Comparison of ENCODE assay signal across 16 cellular contexts in genomic region chr3:45065373-45065720, GRCh38. TPM values are rescaled to one million over a fixed set of nuclear protein-coding genes. Genes with fewer than 3 reads are reported as not detected.
A peak's percentile ranks its signal among the peaks of the same experiment; 100 is the strongest.
DNase-seq lines count a peak whose midpoint lies in the region; ATAC-seq and TF ChIP-seq lines count a peak whose summit lies in the region.
"Had no signal": no experiment of that assay in that cellular context is flagged by ENCODE, and none has a peak within 500 bp of the region (broad histone marks: within the 10 kb centered on the region; RNA-seq: fewer than 3 reads in every experiment).

No MANE protein-coding gene starts in this region.

- TF ChIP-seq CTCF in SK-N-SH (IDR thresholded peaks at IDR 0.05): no peak
- TF ChIP-seq CTCF in smooth muscle cell (IDR thresholded peaks at IDR 0.05; ENCODE audit: borderline replicate concordance, insufficient read depth, poor library complexity, severe bottlenecking): no peak

- H3K36me3 Mint-ChIP-seq in activated T-cell treated with anti-CD3 and anti-CD28 coated beads, Interleukin-2, amount 50 U/mL, for 72 hours (ENCODE audit: insufficient read depth in 2 of 2): no peaks in the 10 kb centered on the region

- H2AFZ ChIP-seq in SK-N-SH (ENCODE audit: low read depth) (no peak overlapping the region), smooth muscle cell (ENCODE audit: low read depth) (no peak overlapping the region)

- peaks cover 16% of the 10 kb centered on the region for H3F3A ChIP-seq in SK-N-SH (replicated peaks; ENCODE audit: insufficient read depth)
- H3F3A ChIP-seq in smooth muscle cell (ENCODE audit: low read depth): no peaks in the 10 kb centered on the region

- no peak overlapping the region for H3K9ac ChIP-seq in SK-N-SH
- H3K9ac ChIP-seq in smooth muscle cell (ENCODE audit: low read depth): no peak overlapping the region

- H3K4me2 ChIP-seq in SK-N-SH (peak overlapping the region; percentile 68; the same call in 1 of the 2 replicates), smooth muscle cell (no peak overlapping the region)

- H3K27me3 Mint-ChIP-seq in activated T-cell treated with anti-CD3 and anti-CD28 coated beads, Interleukin-2, amount 50 U/mL, for 72 hours (ENCODE audit: low read depth): peaks cover 8% of the 10 kb centered on the region

- CTCF ChIA-PET in SK-N-SH (lab: Yijun Ruan, JAX): interaction anchor here (1.9 kb wide), 1 partner anchor 24 kb away, joined by 6 read pairs; no protein-coding TSS in a partner anchor

- POLR2A ChIA-PET in SK-N-SH (lab: Yijun Ruan, JAX): no interaction called here

- H3K4me1 ChIP-seq in SK-N-SH (ENCODE audit: control insufficient read depth in 1 of 2, insufficient read depth in 2 of 2, low read depth in 1 of 2, low read length in 1 of 2): peaks cover 5 to 21% of the 10 kb centered on the region in 2 experiments
- peaks cover 10% of the 10 kb centered on the region for H3K4me1 ChIP-seq in smooth muscle cell (ENCODE audit: low read depth)
- H3K4me1 ChIP-seq: testis had no signal

- no peaks in the 10 kb centered on the region for H3K27me3 ChIP-seq in SK-N-SH (ENCODE audit: insufficient read depth)
- no peaks in the 10 kb centered on the region for H3K27me3 ChIP-seq in smooth muscle cell (ENCODE audit: low read depth)
- H3K27me3 ChIP-seq: testis had no signal

- H3K27ac Mint-ChIP-seq in activated T-cell treated with anti-CD3 and anti-CD28 coated beads, Interleukin-2, amount 50 U/mL, for 72 hours: peak overlapping the region; percentile 57

- H3K9me2 ChIP-seq in SK-N-SH: no peaks in the 10 kb centered on the region

- no peaks in the 10 kb centered on the region for H3K9me3 Mint-ChIP-seq in activated T-cell treated with anti-CD3 and anti-CD28 coated beads, Interleukin-2, amount 50 U/mL, for 72 hours

- TF ChIP-seq RAD21 in SK-N-SH (IDR thresholded peaks at IDR 0.05; ENCODE audit: low read length): no peak

- H3K79me2 ChIP-seq in SK-N-SH (ENCODE audit: insufficient read depth) (no peaks in the 10 kb centered on the region), smooth muscle cell (ENCODE audit: low read depth) (no peaks in the 10 kb centered on the region)

- no peak for TF ChIP-seq EP300 in SK-N-SH (IDR thresholded peaks at IDR 0.05; ENCODE audit: borderline replicate concordance in 1 of 2, low read depth in 1 of 2, low read length in 1 of 2)

- no peak for DNase-seq in activated T-cell treated with anti-CD3 and anti-CD28 coated beads, Interleukin-2, amount 50 U/mL, for 72 hours
- no peak for DNase-seq in activated T-cell treated with anti-CD3 and anti-CD28 coated beads, Interleukin-2, amount 50 U/mL, for 48 hours
- DNase-seq in SK-N-SH (no peak), smooth muscle cell (lab: John Stamatoyannopoulos, UW; ENCODE audit: unreplicated experiment) (no peak), RKO (ENCODE audit: low spot score) (no peak)
- DNase-seq: Karpas-422, kidney, NCI-H1417 treated with DMSO at 0.1 percent for 48 hours, NCI-H345, posterior cingulate gyrus, testis had no signal

- peaks cover 32% of the 10 kb centered on the region for H3K4me1 Mint-ChIP-seq in activated T-cell treated with anti-CD3 and anti-CD28 coated beads, Interleukin-2, amount 50 U/mL, for 72 hours (ENCODE audit: low read depth)

- H3K27ac ChIP-seq in SK-N-SH (ENCODE audit: low read depth in 2 of 2, low read length in 1 of 2) (peak overlapping the region in 1 of 2 experiments; percentile 87; a peak in 2 of 4 replicates), smooth muscle cell (ENCODE audit: low read depth) (peak overlapping the region; percentile 70)
- H3K27ac ChIP-seq: testis had no signal

- no peak for ATAC-seq in activated T-cell treated with anti-CD3 and anti-CD28 coated beads, Interleukin-2, amount 50 U/mL, for 72 hours (replicated peaks in 1 of 2)
- peak; percentile 43 for ATAC-seq in esophagus mucosa
- no peak for ATAC-seq in GM21529 (IDR thresholded peaks at IDR 0.05; ENCODE audit: unreplicated experiment)
- ATAC-seq in GM19397 (IDR thresholded peaks at IDR 0.05; ENCODE audit: unreplicated experiment): no peak

- WGBS in SK-N-SH (ENCODE audit: low lambda C conversion rate): 80% methylated on average over 1 of the region's 1 CpG
- WGBS in smooth muscle cell (ENCODE audit: low lambda C conversion rate): 100% methylated on average over 1 of the region's 1 CpG

- H4K20me1 ChIP-seq in SK-N-SH (ENCODE audit: insufficient read depth) (no peaks in the 10 kb centered on the region), smooth muscle cell (ENCODE audit: low read depth) (no peaks in the 10 kb centered on the region)

- H3K36me3 ChIP-seq in SK-N-SH (replicated peaks in 1 of 2; ENCODE audit: control insufficient read depth in 1 of 2, insufficient read depth in 2 of 2, low read length in 1 of 2): no peaks in the 10 kb centered on the region
- H3K36me3 ChIP-seq in smooth muscle cell (ENCODE audit: low read depth): no peaks in the 10 kb centered on the region

- H3K9me3 ChIP-seq in SK-N-SH (no peaks in the 10 kb centered on the region), smooth muscle cell (replicated peaks; ENCODE audit: low read depth) (no peaks in the 10 kb centered on the region)
- H3K9me3 ChIP-seq: testis had no signal

- peak overlapping the region; percentile 41 to 54 for H3K4me3 Mint-ChIP-seq in activated T-cell treated with anti-CD3 and anti-CD28 coated beads, Interleukin-2, amount 50 U/mL, for 72 hours

- H3K4me3 ChIP-seq in SK-N-SH (ENCODE audit: low read depth in 2 of 2, low read length in 1 of 2): no peak overlapping the region
- no peak overlapping the region for H3K4me3 ChIP-seq in smooth muscle cell
- H3K4me3 ChIP-seq: GM12878, testis had no signal

TF ChIP-seq in SK-N-SH, 30 proteins besides CTCF, POLR2A, EP300 and RAD21:
- no peak for TF ChIP-seq FOXM1 (IDR thresholded peaks at IDR 0.05; ENCODE audit: low read depth)
- TF ChIP-seq, protein P1, sequence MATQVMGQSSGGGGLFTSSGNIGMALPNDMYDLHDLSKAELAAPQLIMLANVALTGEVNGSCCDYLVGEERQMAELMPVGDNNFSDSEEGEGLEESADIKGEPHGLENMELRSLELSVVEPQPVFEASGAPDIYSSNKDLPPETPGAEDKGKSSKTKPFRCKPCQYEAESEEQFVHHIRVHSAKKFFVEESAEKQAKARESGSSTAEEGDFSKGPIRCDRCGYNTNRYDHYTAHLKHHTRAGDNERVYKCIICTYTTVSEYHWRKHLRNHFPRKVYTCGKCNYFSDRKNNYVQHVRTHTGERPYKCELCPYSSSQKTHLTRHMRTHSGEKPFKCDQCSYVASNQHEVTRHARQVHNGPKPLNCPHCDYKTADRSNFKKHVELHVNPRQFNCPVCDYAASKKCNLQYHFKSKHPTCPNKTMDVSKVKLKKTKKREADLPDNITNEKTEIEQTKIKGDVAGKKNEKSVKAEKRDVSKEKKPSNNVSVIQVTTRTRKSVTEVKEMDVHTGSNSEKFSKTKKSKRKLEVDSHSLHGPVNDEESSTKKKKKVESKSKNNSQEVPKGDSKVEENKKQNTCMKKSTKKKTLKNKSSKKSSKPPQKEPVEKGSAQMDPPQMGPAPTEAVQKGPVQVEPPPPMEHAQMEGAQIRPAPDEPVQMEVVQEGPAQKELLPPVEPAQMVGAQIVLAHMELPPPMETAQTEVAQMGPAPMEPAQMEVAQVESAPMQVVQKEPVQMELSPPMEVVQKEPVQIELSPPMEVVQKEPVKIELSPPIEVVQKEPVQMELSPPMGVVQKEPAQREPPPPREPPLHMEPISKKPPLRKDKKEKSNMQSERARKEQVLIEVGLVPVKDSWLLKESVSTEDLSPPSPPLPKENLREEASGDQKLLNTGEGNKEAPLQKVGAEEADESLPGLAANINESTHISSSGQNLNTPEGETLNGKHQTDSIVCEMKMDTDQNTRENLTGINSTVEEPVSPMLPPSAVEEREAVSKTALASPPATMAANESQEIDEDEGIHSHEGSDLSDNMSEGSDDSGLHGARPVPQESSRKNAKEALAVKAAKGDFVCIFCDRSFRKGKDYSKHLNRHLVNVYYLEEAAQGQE (IDR thresholded peaks at IDR 0.05; ENCODE audit: low read depth, low read length): no peak
- TF ChIP-seq CHD2 (IDR thresholded peaks at IDR 0.05; ENCODE audit: low read length, partially characterized antibody): no peak
- no peak for TF ChIP-seq POLR2AphosphoS5 (IDR thresholded peaks at IDR 0.05; ENCODE audit: low read depth, low read length)
- TF ChIP-seq, protein P2, sequence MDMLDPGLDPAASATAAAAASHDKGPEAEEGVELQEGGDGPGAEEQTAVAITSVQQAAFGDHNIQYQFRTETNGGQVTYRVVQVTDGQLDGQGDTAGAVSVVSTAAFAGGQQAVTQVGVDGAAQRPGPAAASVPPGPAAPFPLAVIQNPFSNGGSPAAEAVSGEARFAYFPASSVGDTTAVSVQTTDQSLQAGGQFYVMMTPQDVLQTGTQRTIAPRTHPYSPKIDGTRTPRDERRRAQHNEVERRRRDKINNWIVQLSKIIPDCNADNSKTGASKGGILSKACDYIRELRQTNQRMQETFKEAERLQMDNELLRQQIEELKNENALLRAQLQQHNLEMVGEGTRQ (IDR thresholded peaks at IDR 0.05; ENCODE audit: borderline replicate concordance, low read depth, low read length): no peak
- no peak for TF ChIP-seq JUND (IDR thresholded peaks at IDR 0.05)
- no peak for TF ChIP-seq GATA2 (CRISPR knock-in tag; IDR thresholded peaks at IDR 0.05)
- TF ChIP-seq TEAD4 (IDR thresholded peaks at IDR 0.05; ENCODE audit: borderline replicate concordance, insufficient read depth): no peak
- TF ChIP-seq FOSL2 (IDR thresholded peaks at IDR 0.05; ENCODE audit: borderline replicate concordance, low read depth): no peak
- TF ChIP-seq RXRA (IDR thresholded peaks at IDR 0.05; ENCODE audit: borderline replicate concordance, low read depth): no peak
TF ChIP-seq in SK-N-SH: peak in this region for 0.

RNA-seq across cellular contexts. Expression of gene CLEC3B, which starts 39.2 kb away (rescaled TPM):
- total RNA-seq in activated T-cell treated with anti-CD3 and anti-CD28 coated beads, Interleukin-2, amount 50 U/mL, for 72 hours: under 1 TPM in 1 of 2 donors, not detected in 1; 0.25 TPM
- polyA plus RNA-seq in SK-N-SH (2012; rRNA removed) (0.16 and 0.46 TPM in 2 replicates), smooth muscle cell (0.58 TPM in 1 of 2 replicates, not detected in the other)
- 0.05 and 0.23 TPM in 2 replicates for polyA plus RNA-seq in SK-N-SH (2012; cell fraction: cytosol; rRNA removed)
- polyA plus RNA-seq in SK-N-SH (2012; cell fraction: nucleus; rRNA removed): 2.1 and 3.1 TPM in 2 replicates
- total RNA-seq in esophagus mucosa (3.1 TPM), smooth muscle cell (not detected in 2 replicates)
- total RNA-seq: epithelial cell of proximal tubule had no signal
- polyA plus RNA-seq: GM12878 had no signal
